In the genomic region with DNA sequence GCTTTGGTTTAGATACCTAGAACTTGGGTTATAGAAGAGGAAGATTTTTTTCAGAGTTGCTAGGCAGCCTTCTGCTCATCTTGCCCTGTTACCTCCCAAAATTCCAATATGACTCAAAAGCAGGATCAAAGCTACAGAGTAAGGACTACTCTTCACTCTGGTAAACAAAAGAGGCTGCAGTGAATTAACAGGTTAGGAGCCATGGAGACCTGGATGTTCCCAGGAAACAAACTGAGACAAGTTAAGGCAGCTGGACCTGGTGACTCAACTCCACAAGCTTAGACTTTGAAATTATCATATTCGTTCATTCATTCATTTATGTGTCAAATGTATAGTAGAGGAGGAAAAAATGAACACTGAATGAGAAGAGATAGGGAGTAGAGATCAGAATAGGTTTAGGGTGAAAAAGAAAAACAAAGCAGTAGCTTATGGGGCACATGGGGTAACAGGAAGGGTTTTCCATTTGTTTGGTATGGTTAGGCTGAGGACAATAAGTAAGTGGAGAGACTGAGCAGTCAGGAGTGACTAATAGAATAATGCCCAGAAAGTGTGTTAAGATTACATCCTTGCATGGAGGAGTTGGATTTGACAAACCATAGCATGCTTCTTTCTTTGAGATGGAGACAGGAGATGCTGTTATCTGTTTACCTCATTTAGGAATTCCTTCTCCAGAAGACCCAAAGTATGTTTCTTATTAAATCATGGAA, we compare ENCODE assay signal across 19 cellular contexts.
A peak's percentile ranks its signal among the peaks of the same experiment; 100 is the strongest.
DNase-seq lines count a peak whose midpoint lies in the region; ATAC-seq, FAIRE-seq and TF ChIP-seq lines count a peak whose summit lies in the region.
"Had no signal": no experiment of that assay in that cellular context is flagged by ENCODE, and none has a peak within 500 bp of the region (broad histone marks: within the 10 kb centered on the region; RNA-seq: fewer than 3 reads in every experiment).

No MANE protein-coding gene starts in this region.

- H3K27me3 ChIP-seq in GM23248 (replicated peaks; ENCODE audit: insufficient read depth) (no peaks in the 10 kb centered on the region), mammary epithelial cell (ENCODE audit: insufficient read depth, low read length) (no peaks in the 10 kb centered on the region), left ventricle myocardium inferior (ENCODE audit: low read depth) (no peaks in the 10 kb centered on the region), HepG2 (ENCODE audit: control insufficient read depth in 1 of 2, insufficient read depth in 2 of 2, low read length in 2 of 2) (no peaks in the 10 kb centered on the region)

- no peak for FAIRE-seq in HepG2 (lab: Jason Lieb, UNC)

- 50 to 60% methylated on average over 1 of the region's 1 CpG for WGBS in GM23248 (ENCODE audit: low coverage in 1 of 2, low lambda C conversion rate in 2 of 2, missing lambda C conversion rate in 2 of 2), 2 experiments
- WGBS in mammary epithelial cell (ENCODE audit: low coverage, missing lambda C conversion rate) = 0% methylated on average over 1 of the region's 1 CpG
- WGBS in HepG2 (ENCODE audit: low lambda C conversion rate) = 0% methylated on average over 1 of the region's 1 CpG

- TF ChIP-seq EP300 in HepG2 (IDR thresholded peaks at IDR 0.05; ENCODE audit: low read depth in 2 of 2, low read length in 2 of 2) = no peak
- no peak for TF ChIP-seq EP300 in HepG2 (CRISPR knock-in tag; IDR thresholded peaks at IDR 0.05; ENCODE audit: borderline replicate concordance)

- TF ChIP-seq CTCF in mammary epithelial cell (conservative IDR thresholded peaks at IDR 0.05 in 1 of 2, IDR thresholded peaks at IDR 0.05 in 1 of 2; ENCODE audit: extremely low read depth in 1 of 2, insufficient read depth in 1 of 2, low read depth in 1 of 2, low read length in 2 of 2) (no peak), left ventricle myocardium inferior (IDR thresholded peaks at IDR 0.05; ENCODE audit: borderline replicate concordance) (no peak), HepG2 (CRISPR knock-in tag; IDR thresholded peaks at IDR 0.05) (no peak)

- intact Hi-C loops in mammary epithelial cell (cut with micrococcal nuclease) = loop anchor here (5.0 kb wide), 1 partner anchor 197 kb away; no protein-coding TSS in a partner anchor
- intact Hi-C loops in left ventricle myocardium inferior (cut with micrococcal nuclease) = no loop called here
- intact Hi-C loops in HepG2 (cut with micrococcal nuclease; ENCODE audit: unreplicated experiment) = no loop called here

- in situ Hi-C loops in GM23248 (cut with MboI) = no loop called here
- in situ Hi-C loops in mammary epithelial cell (cut with MboI; ENCODE audit: low sequenced_read_pairs in 2 of 2) = no loop called here
- in situ Hi-C loops in HepG2 (cut with HindIII; ENCODE audit: extremely low pct_ligation_motif_present, low pct_unique_long_range_greater_than_20kb) = no loop called here

- H3K9ac ChIP-seq in GM23248 (no peak overlapping the region), mammary epithelial cell (ENCODE audit: insufficient read depth, low read length) (peak overlapping the region; percentile 62), HepG2 (ENCODE audit: insufficient read depth, low read depth, low read length) (no peak overlapping the region)

- no peak overlapping the region for H3K27ac ChIP-seq in GM23248
- H3K27ac ChIP-seq in mammary epithelial cell (ENCODE audit: insufficient read depth, low read depth, low read length) = peak overlapping the region; percentile 93
- no peak overlapping the region for H3K27ac ChIP-seq in left ventricle myocardium inferior (replicated peaks)
- no peak overlapping the region for H3K27ac ChIP-seq in HepG2 (ENCODE audit: extremely low read length, insufficient read depth, low read length)

- H3K4me2 ChIP-seq in GM23248 (ENCODE audit: unreplicated experiment) (no peak overlapping the region), mammary epithelial cell (ENCODE audit: insufficient read depth, low read depth, low read length) (peak overlapping the region; percentile 52), HepG2 (ENCODE audit: low read depth, low read length) (no peak overlapping the region)
- H3K4me2 ChIP-seq: GM23338 had no signal

- H3K79me2 ChIP-seq in GM23248 (ENCODE audit: insufficient read depth) = no peaks in the 10 kb centered on the region
- no peaks in the 10 kb centered on the region for H3K79me2 ChIP-seq in mammary epithelial cell (ENCODE audit: insufficient read depth, low read length)
- no peaks in the 10 kb centered on the region for H3K79me2 ChIP-seq in HepG2 (ENCODE audit: insufficient read depth, low read length)

- no peak overlapping the region for H2AFZ ChIP-seq in GM23248
- peak overlapping the region; percentile 72 for H2AFZ ChIP-seq in mammary epithelial cell (ENCODE audit: low read depth, low read length)
- H2AFZ ChIP-seq in HepG2 (ENCODE audit: low read length) = no peak overlapping the region

- POLR2A ChIA-PET in HepG2 (lab: Yijun Ruan, JAX) = no interaction called here

- ATAC-seq in HG02884 (IDR thresholded peaks at IDR 0.05; ENCODE audit: unreplicated experiment) (no peak), HepG2 (no peak)
- ATAC-seq: GM23338, SK-N-SH treated with all-trans-retinoic acid at 6 μM for 48 hours had no signal

- no peak for TF ChIP-seq RAD21 in HepG2 (CRISPR knock-in tag; IDR thresholded peaks at IDR 0.05)

- H4K20me1 ChIP-seq in GM23248 (ENCODE audit: insufficient read depth) (no peaks in the 10 kb centered on the region), mammary epithelial cell (ENCODE audit: insufficient read depth, low read length) (no peaks in the 10 kb centered on the region), HepG2 (ENCODE audit: insufficient read depth, low read length) (no peaks in the 10 kb centered on the region)

- no peaks in the 10 kb centered on the region for H3K9me2 ChIP-seq in GM23248 (ENCODE audit: insufficient read depth)

- BruUV-seq in mammary epithelial cell (replicated peaks; lab: Mats Ljungman, UMichigan) (no TSS peak), HepG2 (replicated peaks; lab: Mats Ljungman, UMichigan) (no TSS peak)

- no peaks in the 10 kb centered on the region for H3K9me3 ChIP-seq in GM23248 (ENCODE audit: low read depth)
- no peaks in the 10 kb centered on the region for H3K9me3 ChIP-seq in mammary epithelial cell (replicated peaks; ENCODE audit: insufficient read depth, low read length)
- H3K9me3 ChIP-seq in left ventricle myocardium inferior (replicated peaks) = no peaks in the 10 kb centered on the region
- H3K9me3 ChIP-seq in HepG2 (ENCODE audit: low read length) = no peaks in the 10 kb centered on the region

- no peak for TF ChIP-seq POLR2A in HepG2 (IDR thresholded peaks at IDR 0.05; ENCODE audit: insufficient read depth in 1 of 2, low read depth in 2 of 2, low read length in 2 of 2)

- no peaks in the 10 kb centered on the region for H3K4me1 ChIP-seq in GM23248 (ENCODE audit: insufficient read depth)
- H3K4me1 ChIP-seq in mammary epithelial cell (ENCODE audit: insufficient read depth, low read length) = peaks cover 14% of the 10 kb centered on the region
- H3K4me1 ChIP-seq in left ventricle myocardium inferior = no peaks in the 10 kb centered on the region
- H3K4me1 ChIP-seq in HepG2 (ENCODE audit: insufficient read depth, low read length) = no peaks in the 10 kb centered on the region

- H3K36me3 ChIP-seq in GM23248 (ENCODE audit: low read depth) = no peaks in the 10 kb centered on the region
- H3K36me3 ChIP-seq in mammary epithelial cell (ENCODE audit: insufficient read depth, low read length) = no peaks in the 10 kb centered on the region
- no peaks in the 10 kb centered on the region for H3K36me3 ChIP-seq in left ventricle myocardium inferior
- H3K36me3 ChIP-seq in HepG2 (replicated peaks in 1 of 2; ENCODE audit: control insufficient read depth in 1 of 2, insufficient read depth in 2 of 2, low read length in 2 of 2) = no peaks in the 10 kb centered on the region

- CTCF ChIA-PET in mammary epithelial cell (lab: Charles Lee; ENCODE audit: low non-redundant PET) (no interaction called here), HepG2 (lab: Yijun Ruan, JAX; ENCODE audit: low intra/inter-chr PET ratio, low total read pairs) (no interaction called here)

- dilution Hi-C loops in mammary epithelial cell (cut with HindIII; ENCODE audit: low sequenced_read_pairs) = no loop called here

- DNase-seq in GM23248 (peak; percentile 13), NCI-H226 (peak; percentile 13), mammary epithelial cell (peak; percentile 97), kidney tubule cell (ENCODE audit: low spot score) (peak; percentile 72), NCI-H2107 (lab: John Stamatoyannopoulos, UW) (no peak), left ventricle myocardium inferior (no peak), HepG2 (ENCODE audit: low spot score) (no peak)
- DNase-seq: AML-193; CD4-positive, CD25-positive, alpha-beta regulatory T cell; GF-D8; Karpas-422; MV-4-11; NCI-H1436; NCI-H2081; NCI-H2227 treated with DMSO at 0.1 percent for 48 hours; NCI-H526 had no signal

- no peaks in the 10 kb centered on the region for H3F3A ChIP-seq in GM23248 (ENCODE audit: insufficient read depth)

- H3K4me3 ChIP-seq in GM23248 = no peak overlapping the region
- no peak overlapping the region for H3K4me3 ChIP-seq in mammary epithelial cell (replicated peaks in 1 of 3; ENCODE audit: insufficient read depth in 1 of 3, low read depth in 2 of 3, low read length in 3 of 3)
- H3K4me3 ChIP-seq in left ventricle myocardium inferior = no peak overlapping the region
- H3K4me3 ChIP-seq in HepG2 (replicated peaks in 1 of 3; ENCODE audit: insufficient read depth in 1 of 3, low read depth in 2 of 3, low read length in 3 of 3) = no peak overlapping the region
- H3K4me3 ChIP-seq: GM23338 had no signal

TF ChIP-seq in HepG2, 621 proteins besides CTCF, POLR2A, EP300 and RAD21 (continues in another document):
- TF ChIP-seq ZNF331 (CRISPR knock-in tag; IDR thresholded peaks at IDR 0.05) = no peak
- TF ChIP-seq MAFK (conservative IDR thresholded peaks at IDR 0.05 in 1 of 2, IDR thresholded peaks at IDR 0.05 in 1 of 2; ENCODE audit: low read length in 2 of 2) = no peak
- TF ChIP-seq, protein P1, sequence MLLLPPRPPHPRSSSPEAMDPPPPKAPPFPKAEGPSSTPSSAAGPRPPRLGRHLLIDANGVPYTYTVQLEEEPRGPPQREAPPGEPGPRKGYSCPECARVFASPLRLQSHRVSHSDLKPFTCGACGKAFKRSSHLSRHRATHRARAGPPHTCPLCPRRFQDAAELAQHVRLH (CRISPR knock-in tag; IDR thresholded peaks at IDR 0.05; ENCODE audit: borderline replicate concordance, low read depth) = no peak
- no peak for TF ChIP-seq ONECUT2 (CRISPR knock-in tag; IDR thresholded peaks at IDR 0.05)

Comparison
In these comparisons a context has a peak if more than half of its experiments do, and no peak if none do; other contexts are left out.
1. DNase-seq: peak in GM23248 (single experiment), NCI-H226 (single experiment), mammary epithelial cell (single experiment) and kidney tubule cell (single experiment); none in NCI-H2107 (single experiment), left ventricle myocardium inferior (single experiment) and HepG2 (single experiment).